ENCODE assay signal across 8 cellular contexts in genomic region chr9:114616684-114617520, GRCh38. TPM values are rescaled to one million over a fixed set of nuclear protein-coding genes. Genes with fewer than 3 reads are reported as not detected.
A peak's percentile ranks its signal among the peaks of the same experiment; 100 is the strongest.
DNase-seq lines count a peak whose midpoint lies in the region; ATAC-seq and TF ChIP-seq lines count a peak whose summit lies in the region.

No MANE protein-coding gene starts in this region.

- H4K20me1 ChIP-seq in DOHH2 (ENCODE audit: control insufficient read depth, insufficient read depth, low read depth, low read length) (no peaks in the 10 kb centered on the region), GM23248 (ENCODE audit: insufficient read depth) (no peaks in the 10 kb centered on the region)

- DNase-seq in mesenteric fat pad (ENCODE audit: low spot score) (peak; percentile 47), GM23248 (no peak), COR-L47 (lab: John Stamatoyannopoulos, UW) (no peak)
- DNase-seq in central memory CD4-positive, alpha-beta T cell, result no peak

- in situ Hi-C loops in GM23248 (cut with MboI), result no loop called here

- H3K9me3 Mint-ChIP-seq in activated T-helper 17 cell treated with anti-CD3 and anti-CD28 coated beads, Interleukin-2, amount 50 U/mL, for 72 hours, result no peaks in the 10 kb centered on the region

- H3K36me3 ChIP-seq in DOHH2 (ENCODE audit: control insufficient read depth, low read length), result peaks cover 49% of the 10 kb centered on the region
- H3K36me3 ChIP-seq in GM23248 (ENCODE audit: low read depth), result no peaks in the 10 kb centered on the region

- ATAC-seq in GM19452 (IDR thresholded peaks at IDR 0.05; ENCODE audit: unreplicated experiment), result peak; percentile 62
- ATAC-seq in HG03457 (IDR thresholded peaks at IDR 0.05; ENCODE audit: unreplicated experiment), result peak; percentile 63
- no peak for ATAC-seq in activated T-helper 17 cell treated with anti-CD3 and anti-CD28 coated beads, Interleukin-2, amount 50 U/mL, for 72 hours (replicated peaks)

- peak overlapping the region; percentile 81 for H3K27ac ChIP-seq in DOHH2 (ENCODE audit: low read depth, low read length)
- no peak overlapping the region for H3K27ac ChIP-seq in GM23248

- H3K9me2 ChIP-seq in DOHH2 (replicated peaks; ENCODE audit: control insufficient read depth, low read length) (no peaks in the 10 kb centered on the region), GM23248 (ENCODE audit: insufficient read depth) (no peaks in the 10 kb centered on the region)

- peaks cover 27% of the 10 kb centered on the region for H3K4me1 Mint-ChIP-seq in activated T-helper 17 cell treated with anti-CD3 and anti-CD28 coated beads, Interleukin-2, amount 50 U/mL, for 72 hours

- H3K27ac Mint-ChIP-seq in activated T-helper 17 cell treated with anti-CD3 and anti-CD28 coated beads, Interleukin-2, amount 50 U/mL, for 72 hours, result peak overlapping the region; percentile 78

- H3K9me3 ChIP-seq in DOHH2 (ENCODE audit: control insufficient read depth, insufficient read depth, low read length) (no peaks in the 10 kb centered on the region), GM23248 (ENCODE audit: low read depth) (no peaks in the 10 kb centered on the region)

- peaks cover 73% of the 10 kb centered on the region for H3K4me1 ChIP-seq in DOHH2 (ENCODE audit: control insufficient read depth, low read length)
- H3K4me1 ChIP-seq in GM23248 (ENCODE audit: insufficient read depth), result peaks cover 12% of the 10 kb centered on the region

- H3K4me3 Mint-ChIP-seq in activated T-helper 17 cell treated with anti-CD3 and anti-CD28 coated beads, Interleukin-2, amount 50 U/mL, for 72 hours, result peak overlapping the region; percentile 42

- 64 to 73% methylated on average over 4 of the region's 4 CpGs for WGBS in GM23248 (ENCODE audit: low coverage in 1 of 2, low lambda C conversion rate in 2 of 2, missing lambda C conversion rate in 2 of 2), 2 experiments

- peak overlapping the region; percentile 58 for H3K4me3 ChIP-seq in DOHH2 (ENCODE audit: low read length)
- H3K4me3 ChIP-seq in GM23248, result no peak overlapping the region

- H3K27me3 ChIP-seq in DOHH2 (ENCODE audit: control insufficient read depth, low read length) (no peaks in the 10 kb centered on the region), GM23248 (replicated peaks; ENCODE audit: insufficient read depth) (no peaks in the 10 kb centered on the region)

- no peaks in the 10 kb centered on the region for H3K27me3 Mint-ChIP-seq in activated T-helper 17 cell treated with anti-CD3 and anti-CD28 coated beads, Interleukin-2, amount 50 U/mL, for 72 hours

- H2AFZ ChIP-seq in GM23248, result no peak overlapping the region

- H3K9ac ChIP-seq in GM23248, result no peak overlapping the region

- peaks cover 44% of the 10 kb centered on the region for H3K36me3 Mint-ChIP-seq in activated T-helper 17 cell treated with anti-CD3 and anti-CD28 coated beads, Interleukin-2, amount 50 U/mL, for 72 hours (ENCODE audit: low read depth)

- H3K4me2 ChIP-seq in DOHH2 (ENCODE audit: low read length) (peak overlapping the region; percentile 73), GM23248 (ENCODE audit: unreplicated experiment) (no peak overlapping the region)

- H3K79me2 ChIP-seq in DOHH2 (ENCODE audit: control insufficient read depth, low read length), result peaks cover 90% of the 10 kb centered on the region
- peaks cover 18% of the 10 kb centered on the region; the same call in 1 of the 2 replicates for H3K79me2 ChIP-seq in GM23248 (ENCODE audit: insufficient read depth)

- no peak for TF ChIP-seq CTCF in DOHH2 (IDR thresholded peaks at IDR 0.05; ENCODE audit: low read depth, low read length, poor library complexity, severe bottlenecking)

- H3F3A ChIP-seq in DOHH2 (ENCODE audit: control insufficient read depth, insufficient read depth), result peaks cover 13% of the 10 kb centered on the region
- H3F3A ChIP-seq in GM23248 (ENCODE audit: insufficient read depth), result peaks cover 10% of the 10 kb centered on the region

RNA-seq across cellular contexts. Expression of gene TMEM268, which starts 5.8 kb away (rescaled TPM):
- total RNA-seq in activated T-helper 17 cell treated with anti-CD3 and anti-CD28 coated beads, Interleukin-2, amount 50 U/mL, for 72 hours, result 10 to 100 TPM; 12.6 to 21.0 TPM
- total RNA-seq in mesenteric fat pad, result 32.7 TPM
- total RNA-seq in GM23248 (2014; rRNA removed; shearing (Covaris generic)), result 4.9 and 10.7 TPM in 2 replicates
- 5.1 and 6.9 TPM in 2 replicates for polyA plus RNA-seq in GM23248 (2016; fragmentation: Nextera tagmentation; extraction: Ambion mirVana)

RNA-seq across cellular contexts. Expression of gene ATP6V1G1, which starts 29.3 kb away (rescaled TPM):
- total RNA-seq in activated T-helper 17 cell treated with anti-CD3 and anti-CD28 coated beads, Interleukin-2, amount 50 U/mL, for 72 hours, result 10 to 100 TPM; 33.5 to 37.9 TPM
- total RNA-seq in mesenteric fat pad, result 70.4 TPM
- total RNA-seq in GM23248 (2014; rRNA removed; shearing (Covaris generic)), result 127 and 131 TPM in 2 replicates
- polyA plus RNA-seq in GM23248 (2016; fragmentation: Nextera tagmentation; extraction: Ambion mirVana), result 222 and 230 TPM in 2 replicates

RNA-seq across cellular contexts. Expression of gene TEX53, which starts 40.7 kb away (rescaled TPM):
- not detected for total RNA-seq in activated T-helper 17 cell treated with anti-CD3 and anti-CD28 coated beads, Interleukin-2, amount 50 U/mL, for 72 hours
- not detected for total RNA-seq in mesenteric fat pad
- total RNA-seq in GM23248 (2014; rRNA removed; shearing (Covaris generic)), result not detected in 2 replicates
- not detected in 2 replicates for polyA plus RNA-seq in GM23248 (2016; fragmentation: Nextera tagmentation; extraction: Ambion mirVana)
